In the genomic region with DNA sequence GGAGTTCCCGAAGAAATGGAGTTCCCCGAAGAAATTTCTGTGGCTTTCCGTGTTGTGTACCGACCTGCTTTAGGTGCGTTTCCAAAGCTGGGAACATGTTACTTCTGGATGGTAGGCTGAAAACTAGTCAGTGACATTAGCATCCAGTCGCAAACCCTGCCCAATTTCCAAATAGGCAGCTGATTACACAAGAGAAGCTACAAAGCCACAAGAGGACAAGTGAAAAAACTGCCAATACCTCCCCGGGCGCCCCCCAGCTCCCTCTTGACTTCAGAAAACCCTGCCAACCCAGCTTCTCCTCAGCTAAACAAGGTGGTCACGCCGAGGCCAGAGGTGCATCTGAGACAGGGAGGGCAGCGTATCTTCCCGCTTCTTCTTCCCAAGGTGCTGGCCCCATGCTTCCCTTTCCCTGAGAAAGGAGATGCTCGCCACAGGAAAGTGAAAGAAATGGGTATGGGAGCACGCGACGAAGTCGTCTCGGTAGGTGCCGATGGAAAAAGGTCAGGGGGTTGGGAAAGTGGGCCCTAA, we compare ENCODE assay signal across 8 cellular contexts. TPM values are rescaled to one million over a fixed set of nuclear protein-coding genes. Genes with fewer than 3 reads are reported as not detected.
DNase-seq lines count a peak whose midpoint lies in the region; ATAC-seq and TF ChIP-seq lines count a peak whose summit lies in the region.

No MANE protein-coding gene starts in this region.

- H3K9me3 ChIP-seq in CD8-positive, alpha-beta T cell (ENCODE audit: low read length): no peaks in the 10 kb centered on the region
- H3K9me3 ChIP-seq in Panc1 (ENCODE audit: control insufficient read depth, insufficient read depth, low read depth, low read length) (no peaks in the 10 kb centered on the region), liver (ENCODE audit: control insufficient read depth in 4 of 4, low read length in 3 of 4) (no peaks in the 10 kb centered on the region), tibial nerve (no peaks in the 10 kb centered on the region)

- no peaks in the 10 kb centered on the region for H3K9me3 Mint-ChIP-seq in CD8-positive, alpha-beta T cell
- H3K9me3 Mint-ChIP-seq in HFFc6: no peaks in the 10 kb centered on the region

- H3K9ac ChIP-seq in liver (ENCODE audit: low read depth in 1 of 2, low read length in 2 of 2): peak overlapping the region; percentile 62 to 67

- DNase-seq in CD8-positive, alpha-beta T cell: peak in 5 of 7 experiments; percentile 1 to 52 (median 21)
- DNase-seq in HFFc6 (no peak), Panc1 (ENCODE audit: low read depth, low spot score) (no peak), cerebellum (ENCODE audit: low spot score) (peak; percentile 31), tibial nerve (ENCODE audit: low spot score in 2 of 2) (peak in 1 of 2 donors; percentile 13), GDM1 (lab: John Stamatoyannopoulos, UW) (no peak), T1000 (lab: John Stamatoyannopoulos, UW) (no peak)

- H3K27ac ChIP-seq in CD8-positive, alpha-beta T cell (ENCODE audit: low read depth, low read length): peak overlapping the region; percentile 81
- peak overlapping the region; percentile 95 for H3K27ac ChIP-seq in Panc1 (ENCODE audit: low read length)
- peak overlapping the region; percentile 55 to 64 for H3K27ac ChIP-seq in liver (ENCODE audit: low read depth in 1 of 2, low read length in 2 of 2)
- peak overlapping the region; percentile 14 to 89 (median 82) for H3K27ac ChIP-seq in tibial nerve

- no TSS peak for BruUV-seq in Panc1 (replicated peaks; lab: Mats Ljungman, UMichigan)

- POLR2A ChIA-PET in CD8-positive, alpha-beta T cell (lab: Charles Lee): interaction anchor here (0.7 to 1.8 kb wide), 8 partner anchors 9 to 136 kb away, joined by 3 to 10 read pairs (median 4); partner anchors contain the start of genes FNBP4, KBTBD4 and NDUFS3
- POLR2A ChIA-PET in Panc1 (lab: Charles Lee): interaction anchor here (1.0 kb wide), 1 partner anchor 71 kb away, joined by 11 read pairs; no protein-coding TSS in a partner anchor

- peaks cover 39% of the 10 kb centered on the region for H3K36me3 Mint-ChIP-seq in CD8-positive, alpha-beta T cell
- H3K36me3 Mint-ChIP-seq in HFFc6 (ENCODE audit: low read depth): peaks cover 18% of the 10 kb centered on the region

- H3K36me3 ChIP-seq in CD8-positive, alpha-beta T cell (ENCODE audit: insufficient read depth, low read length): peaks cover 7% of the 10 kb centered on the region
- H3K36me3 ChIP-seq in Panc1 (ENCODE audit: control insufficient read depth, insufficient read depth, low read length) (peaks cover 15% of the 10 kb centered on the region), liver (ENCODE audit: control insufficient read depth in 4 of 4, insufficient read depth in 3 of 4, low read depth in 1 of 4, low read length in 3 of 4) (peaks cover 6 to 24% (median 18%) of the 10 kb centered on the region in 4 donors), tibial nerve (peaks cover 2 to 30% (median 8%) of the 10 kb centered on the region in 3 donors)

- no peaks in the 10 kb centered on the region for H3K27me3 ChIP-seq in CD8-positive, alpha-beta T cell (ENCODE audit: insufficient read depth, low read length)
- no peaks in the 10 kb centered on the region for H3K27me3 ChIP-seq in Panc1 (ENCODE audit: control insufficient read depth, insufficient read depth, low read length)
- H3K27me3 ChIP-seq in liver (ENCODE audit: control insufficient read depth in 4 of 4, insufficient read depth in 4 of 4, low read length in 3 of 4): no peaks in the 10 kb centered on the region
- H3K27me3 ChIP-seq in tibial nerve: no peaks in the 10 kb centered on the region

- TF ChIP-seq POLR2A in tibial nerve (IDR thresholded peaks at IDR 0.05): no peak

- H3K27me3 Mint-ChIP-seq in CD8-positive, alpha-beta T cell (ENCODE audit: low read depth): no peaks in the 10 kb centered on the region
- H3K27me3 Mint-ChIP-seq in HFFc6 (ENCODE audit: insufficient read depth): no peaks in the 10 kb centered on the region; the same call in none of the 2 replicates

- H3K4me3 Mint-ChIP-seq in CD8-positive, alpha-beta T cell: peak overlapping the region; percentile 96
- peak overlapping the region; percentile 91 for H3K4me3 Mint-ChIP-seq in HFFc6

- WGBS in liver: 9% methylated on average over 19 of the region's 19 CpGs
- 22 to 24% methylated on average over 19 of the region's 19 CpGs for WGBS in tibial nerve, 2 donors

- H3K4me1 ChIP-seq in CD8-positive, alpha-beta T cell (ENCODE audit: insufficient read depth, low read length): peaks cover 14% of the 10 kb centered on the region
- H3K4me1 ChIP-seq in Panc1 (ENCODE audit: control insufficient read depth, insufficient read depth, low read length) (peaks cover 6% of the 10 kb centered on the region; the same call in 1 of the 2 replicates), liver (ENCODE audit: control insufficient read depth in 4 of 4, insufficient read depth in 4 of 4, low read length in 3 of 4) (peaks cover 3 to 23% (median 9%) of the 10 kb centered on the region in 4 donors), tibial nerve (peaks cover 0 to 18% (median 0%) of the 10 kb centered on the region in 4 donors)

- H3K4me3 ChIP-seq in CD8-positive, alpha-beta T cell (ENCODE audit: low read depth, low read length): peak overlapping the region; percentile 88
- H3K4me3 ChIP-seq in Panc1 (ENCODE audit: low read depth in 2 of 2, low read length in 2 of 2) (peak overlapping the region; percentile 65 to 91), liver (ENCODE audit: low read depth in 1 of 3, low read length in 3 of 3) (peak overlapping the region; percentile 64 to 97 (median 68)), tibial nerve (peak overlapping the region; percentile 51 to 96 (median 74))

- H3K4me1 Mint-ChIP-seq in CD8-positive, alpha-beta T cell (ENCODE audit: low read depth): peaks cover 21% of the 10 kb centered on the region
- H3K4me1 Mint-ChIP-seq in HFFc6 (ENCODE audit: low read depth): peaks cover 17% of the 10 kb centered on the region

- in situ Hi-C loops in Panc1 (cut with HindIII; ENCODE audit: low pct_unique_long_range_greater_than_20kb, low sequenced_read_pairs): no loop called here

- peak; percentile 6 for ATAC-seq in CD8-positive, alpha-beta T cell
- ATAC-seq in Panc1: peak; percentile 64

- no peak for TF ChIP-seq EP300 in tibial nerve (IDR thresholded peaks at IDR 0.05)

- CTCF ChIA-PET in CD8-positive, alpha-beta T cell (lab: Charles Lee): interaction anchor here (0.6 kb wide), 1 partner anchor 39 kb away, joined by 3 read pairs; no protein-coding TSS in a partner anchor
- CTCF ChIA-PET in Panc1 (lab: Charles Lee): no interaction called here

- intact Hi-C loops in CD8-positive, alpha-beta T cell (cut with DNase I, micrococcal nuclease): loop anchor here (1.0 to 10.0 kb wide), 6 partner anchors 52 to 160 kb away; partner anchors contain the start of genes FNBP4 (in 2 of the 2), KBTBD4 (in 2 of the 2), MTCH2 (in 2 of the 2) and NDUFS3 (in 2 of the 2)
- intact Hi-C loops in Panc1 (cut with micrococcal nuclease; ENCODE audit: unreplicated experiment): no loop called here

- TF ChIP-seq CTCF in CD8-positive, alpha-beta T cell (IDR thresholded peaks at IDR 0.05): no peak
- TF ChIP-seq CTCF in HFFc6 (IDR thresholded peaks at IDR 0.05) (no peak), Panc1 (IDR thresholded peaks at IDR 0.05) (no peak), liver (IDR thresholded peaks at IDR 0.05; ENCODE audit: low read depth, low read length, missing input control) (no peak), tibial nerve (IDR thresholded peaks at IDR 0.05) (no peak)

- H3K27ac Mint-ChIP-seq in CD8-positive, alpha-beta T cell: peak overlapping the region; percentile 94
- H3K27ac Mint-ChIP-seq in HFFc6: peak overlapping the region; percentile 91

- peak in 1 of 2 donors; percentile 39 for TF ChIP-seq RAD21 in liver (IDR thresholded peaks at IDR 0.05)

TF ChIP-seq in liver, 16 proteins besides CTCF, POLR2A, EP300 and RAD21 (continues in another document):
- no peak for TF ChIP-seq EGR1 (IDR thresholded peaks at IDR 0.05; ENCODE audit: low read depth in 2 of 2)
- TF ChIP-seq RXRA (IDR thresholded peaks at IDR 0.05): peak; percentile 5 to 23
- TF ChIP-seq HNF4G (IDR thresholded peaks at IDR 0.05): no peak
- no peak for TF ChIP-seq JUND (IDR thresholded peaks at IDR 0.05)
- TF ChIP-seq ZBTB33 (IDR thresholded peaks at IDR 0.05): no peak
- TF ChIP-seq HNF4A (conservative IDR thresholded peaks at IDR 0.05): peak in 1 of 2 donors; percentile 15
- peak; percentile 38 for TF ChIP-seq YY1 (IDR thresholded peaks at IDR 0.05)
- TF ChIP-seq FOXA2 (IDR thresholded peaks at IDR 0.05): no peak

RNA-seq across cellular contexts. Expression of gene AGBL2, which starts 0.6 kb away (rescaled TPM):
- 1 to 10 TPM; 3.6 to 5.0 TPM for total RNA-seq in CD8-positive, alpha-beta T cell
- total RNA-seq in HFFc6 (2021; fragmentation: NEBNext Ultra II Directional; extraction: Animal tissue kit (Norgen Biotek cat#: 25700)): 1 to 10 TPM in 4 of 6 experiments, under 1 TPM in 2; 0.71 to 1.8 (median 1.2) TPM
- total RNA-seq in Panc1 (2021; ENCODE audit: unreplicated experiment) (6.8 TPM), cerebellum (3.6 TPM), liver (1 to 10 TPM; 1.7 to 3.0 TPM), tibial nerve (1 to 10 TPM in 2 of 4 donors, under 1 TPM in 1, not detected in 1; 0.44 to 5.9 (median 4.2) TPM)
- 3.2 TPM for polyA plus RNA-seq in Panc1 (2012; ENCODE audit: insufficient read length)
- 1 to 10 TPM in 1 of 2 donors, under 1 TPM in 1; 0.36 to 3.6 TPM for polyA plus RNA-seq in liver

RNA-seq across cellular contexts. Expression of gene FNBP4, which starts 52.5 kb away (rescaled TPM):
- total RNA-seq in CD8-positive, alpha-beta T cell: 100 to 1,000 TPM; 356 to 385 TPM
- total RNA-seq in HFFc6 (2021; fragmentation: NEBNext Ultra II Directional; extraction: Animal tissue kit (Norgen Biotek cat#: 25700)): 10 to 100 TPM; 41.4 to 43.6 (median 42.3) TPM
- total RNA-seq in Panc1 (2021; ENCODE audit: unreplicated experiment) (68.3 TPM), cerebellum (146 TPM), liver (10 to 100 TPM; 33.2 to 66.8 TPM), tibial nerve (100 to 1,000 TPM; 153 to 351 (median 199) TPM)
- 23.8 TPM for polyA plus RNA-seq in Panc1 (2012; ENCODE audit: insufficient read length)
- 10 to 100 TPM; 10.9 to 23.9 TPM for polyA plus RNA-seq in liver

Comparison
In these comparisons a context has a peak if more than half of its experiments do, and no peak if none do; other contexts are left out.
1. DNase-seq: peak in CD8-positive, alpha-beta T cell (5 of 7) and cerebellum (single experiment); none in HFFc6 (single experiment), Panc1 (single experiment), GDM1 (single experiment) and T1000 (single experiment).
2. Peak in every context shown above with its lines, with median percentiles within 50 percentile points of each other: H3K27ac ChIP-seq and H3K4me3 ChIP-seq.